Comparison of ENCODE assay signal across 13 cellular contexts in genomic region chr15:41506796-41507341, GRCh38. TPM values are rescaled to one million over a fixed set of nuclear protein-coding genes. Genes with fewer than 3 reads are reported as not detected.
DNase-seq lines count a peak whose midpoint lies in the region; ATAC-seq and TF ChIP-seq lines count a peak whose summit lies in the region.
"Had no signal": no experiment of that assay in that cellular context is flagged by ENCODE, and none has a peak within 500 bp of the region (broad histone marks: within the 10 kb centered on the region; RNA-seq: fewer than 3 reads in every experiment).

No MANE protein-coding gene starts in this region.

- no peak overlapping the region for H2AFZ ChIP-seq in Loucy (ENCODE audit: low read length)

- no peaks in the 10 kb centered on the region for H3F3A ChIP-seq in Loucy (ENCODE audit: low read depth)

- no peak overlapping the region for H3K4me2 ChIP-seq in Loucy (ENCODE audit: low read depth, low read length, poor library complexity, severe bottlenecking)

- no peak overlapping the region for H3K27ac ChIP-seq in foreskin keratinocyte
- no peak overlapping the region for H3K27ac ChIP-seq in gastroesophageal sphincter
- H3K27ac ChIP-seq: SJCRH30 had no signal

- POLR2A ChIA-PET in HEK293T (lab: Yijun Ruan, JAX), result interaction anchor here (2.4 kb wide), 1 partner anchor 14 kb away, joined by 8 read pairs; no protein-coding TSS in a partner anchor

- no peaks in the 10 kb centered on the region for H3K9me3 ChIP-seq in Loucy (ENCODE audit: insufficient read depth, low read depth, low read length)
- no peaks in the 10 kb centered on the region for H3K9me3 ChIP-seq in gastroesophageal sphincter
- H3K9me3 ChIP-seq: SJCRH30 had no signal

- H3K4me1 ChIP-seq in Loucy (ENCODE audit: insufficient read depth, low read length, poor library complexity, severe bottlenecking) (peaks cover 9% of the 10 kb centered on the region), foreskin keratinocyte (no peaks in the 10 kb centered on the region), gastroesophageal sphincter (peaks cover 0 to 20% (median 18%) of the 10 kb centered on the region in 3 donors)
- H3K4me1 ChIP-seq: SJCRH30 had no signal

- no peaks in the 10 kb centered on the region for H3K36me3 ChIP-seq in Loucy (ENCODE audit: insufficient read depth, low read length)
- no peaks in the 10 kb centered on the region for H3K36me3 ChIP-seq in gastroesophageal sphincter

- peak; percentile 30; the same call in 1 of the 2 replicates for TF ChIP-seq CTCF in GM12874 (IDR thresholded peaks at IDR 0.05; ENCODE audit: insufficient read depth, low read depth, low read length)
- TF ChIP-seq CTCF in Loucy (conservative IDR thresholded peaks at IDR 0.05; ENCODE audit: low read length), result peak; percentile 29; the same call in 1 of the 2 replicates
- peak; percentile 35 for TF ChIP-seq CTCF in foreskin keratinocyte (conservative IDR thresholded peaks at IDR 0.05)
- no peak for TF ChIP-seq CTCF in gastroesophageal sphincter (IDR thresholded peaks at IDR 0.05)

- H3K9ac ChIP-seq in Loucy (ENCODE audit: low read depth, low read length, poor library complexity, severe bottlenecking), result no peak overlapping the region

- DNase-seq in foreskin keratinocyte (no peak), HEK293T (ENCODE audit: extremely low spot score) (no peak)
- DNase-seq in activated CD4-positive, CD25-positive, alpha-beta regulatory T cell (lab: John Stamatoyannopoulos, UW), result no peak
- DNase-seq: activated B cell treated with CpG ODN at 0.5 μM for 24 hours; activated T-cell treated with anti-CD3 and anti-CD28 coated beads, Interleukin-2, amount 50 U/mL, for 1 hour; aorta; C1 segment of cervical spinal cord; NCI-H446; SJCRH30 had no signal

- ATAC-seq in foreskin keratinocyte (no peak), gastroesophageal sphincter (no peak)

- H3K9me2 ChIP-seq in Loucy (replicated peaks; ENCODE audit: low read depth, low read length), result no peaks in the 10 kb centered on the region

- no peak for TF ChIP-seq POLR2A in gastroesophageal sphincter (IDR thresholded peaks at IDR 0.05)

- 63 to 100% methylated on average over 3 to 4 of the region's 10 CpGs for WGBS in gastroesophageal sphincter (ENCODE audit: low coverage in 1 of 2), 2 donors

- H3K27me3 ChIP-seq in Loucy (ENCODE audit: insufficient read depth, low read length, poor library complexity, severe bottlenecking) (no peaks in the 10 kb centered on the region), foreskin keratinocyte (peaks cover 95% of the 10 kb centered on the region), gastroesophageal sphincter (peaks cover 63% of the 10 kb centered on the region)
- H3K27me3 ChIP-seq: SJCRH30 had no signal

- TF ChIP-seq EP300 in gastroesophageal sphincter (IDR thresholded peaks at IDR 0.05), result no peak

- H4K20me1 ChIP-seq in Loucy (ENCODE audit: insufficient read depth, low read length, poor library complexity, severe bottlenecking), result no peaks in the 10 kb centered on the region

- CTCF ChIA-PET in HEK293T (lab: Yijun Ruan, JAX), result interaction anchor here (0.7 to 1.8 kb wide), 2 partner anchors 41 to 1996 kb away, joined by 3 to 5 read pairs; no protein-coding TSS in a partner anchor

- H3K79me2 ChIP-seq in Loucy (ENCODE audit: insufficient read depth, low read length), result no peaks in the 10 kb centered on the region

- no peak overlapping the region for H3K4me3 ChIP-seq in Loucy (ENCODE audit: low read length, poor library complexity, severe bottlenecking)
- no peak overlapping the region for H3K4me3 ChIP-seq in gastroesophageal sphincter
- H3K4me3 ChIP-seq: SJCRH30 had no signal

TF ChIP-seq in HEK293T, 16 proteins besides CTCF, POLR2A, EP300 and RAD21:
- TF ChIP-seq SUZ12 (IDR thresholded peaks at IDR 0.05) (no peak), HDGF (IDR thresholded peaks at IDR 0.05; ENCODE audit: borderline replicate concordance) (no peak), ZNF384 (IDR thresholded peaks at IDR 0.05) (no peak), CTBP1 (IDR thresholded peaks at IDR 0.05; ENCODE audit: borderline replicate concordance) (no peak), ELF4 (IDR thresholded peaks at IDR 0.05) (no peak), L3MBTL2 (conservative IDR thresholded peaks at IDR 0.05) (no peak), SP1 (IDR thresholded peaks at IDR 0.05) (no peak), FOXM1 (IDR thresholded peaks at IDR 0.05; ENCODE audit: borderline replicate concordance) (no peak), FOXK2 (IDR thresholded peaks at IDR 0.05) (no peak), BHLHE40 (IDR thresholded peaks at IDR 0.05; ENCODE audit: borderline replicate concordance) (no peak), NFRKB (IDR thresholded peaks at IDR 0.05) (no peak), LEF1 (IDR thresholded peaks at IDR 0.05; ENCODE audit: borderline replicate concordance) (no peak), PKNOX1 (IDR thresholded peaks at IDR 0.05) (no peak), FOXA1 (IDR thresholded peaks at IDR 0.05) (no peak), ARNT (IDR thresholded peaks at IDR 0.05) (no peak), TARDBP (IDR thresholded peaks at IDR 0.05) (no peak)

RNA-seq across cellular contexts. Expression of gene LTK, which starts 6.8 kb away (rescaled TPM):
- total RNA-seq in foreskin keratinocyte (not detected in 2 replicates), gastroesophageal sphincter (under 1 TPM in 3 of 4 donors, not detected in 1; 0.16 to 0.54 (median 0.19) TPM)
- polyA plus RNA-seq in foreskin keratinocyte, result not detected in 2 replicates
- total RNA-seq: G401 had no signal

RNA-seq across cellular contexts. Expression of gene ITPKA, which starts 13.2 kb away (rescaled TPM):
- total RNA-seq in foreskin keratinocyte, result 0.44 and 0.71 TPM in 2 replicates
- 0.55 and 0.62 TPM in 2 replicates for polyA plus RNA-seq in foreskin keratinocyte
- total RNA-seq in gastroesophageal sphincter, result 1 to 10 TPM in 1 of 4 donors, under 1 TPM in 2, not detected in 1; 0.85 to 1.2 (median 0.94) TPM

RNA-seq across cellular contexts. Expression of gene RPAP1, which starts 37.2 kb away (rescaled TPM):
- total RNA-seq in foreskin keratinocyte (21.9 and 26.1 TPM in 2 replicates), gastroesophageal sphincter (10 to 100 TPM; 10.4 to 33.1 (median 12.6) TPM)
- 17.7 and 20.8 TPM in 2 replicates for polyA plus RNA-seq in foreskin keratinocyte

RNA-seq across cellular contexts. Expression of gene TYRO3, which starts 52.1 kb away (rescaled TPM):
- 16.0 and 16.3 TPM in 2 replicates for total RNA-seq in foreskin keratinocyte
- 11.5 and 12.1 TPM in 2 replicates for polyA plus RNA-seq in foreskin keratinocyte
- total RNA-seq in gastroesophageal sphincter, result 1 to 10 TPM; 3.1 to 9.5 (median 8.4) TPM

Comparison
In these comparisons a context has a peak if more than half of its experiments do, and no peak if none do; other contexts are left out.
1. CTCF ChIP-seq: peak in GM12874 (single experiment), Loucy (single experiment) and foreskin keratinocyte (single experiment); none in gastroesophageal sphincter (0 of 4).